In genomic region chr5:6843821-6844220, GRCh38 we compare ENCODE assay signal across 32 cellular contexts.
"Had no signal": no experiment of that assay in that cellular context is flagged by ENCODE, and none has a peak within 500 bp of the region (broad histone marks: within the 10 kb centered on the region; RNA-seq: fewer than 3 reads in every experiment).

No MANE protein-coding gene starts in this region.

- H3K9me3 Mint-ChIP-seq: activated CD4-positive, alpha-beta memory T cell treated with anti-CD3 and anti-CD28 coated beads for 36 hours; activated CD4-positive, alpha-beta T cell treated with anti-CD3 and anti-CD28 coated beads, Interleukin-2, amount 10 ng/mL, durations not matched to agents 24 days and 14 days; activated naive CD4-positive, alpha-beta T cell treated with anti-CD3 and anti-CD28 coated beads for 36 hours; activated naive CD4-positive, alpha-beta T cell treated with anti-CD3 and anti-CD28 coated beads, Interleukin-2, amount 50 U/mL, for 24 hours; activated naive CD8-positive, alpha-beta T cell treated with anti-CD3 and anti-CD28 coated beads for 36 hours; effector memory CD8-positive, alpha-beta T cell had no signal

- ATAC-seq: activated CD8-positive, alpha-beta memory T cell treated with anti-CD3 and anti-CD28 coated beads, Interleukin-2, amount 10 ng/mL, durations not matched to agents 7 days and 5 days; activated CD8-positive, alpha-beta T cell treated with anti-CD3 and anti-CD28 coated beads, Interleukin-2, amount 10 ng/mL, durations not matched to agents 7 days and 5 days; effector memory CD8-positive, alpha-beta T cell; foreskin keratinocyte; gastrocnemius medialis; heart left ventricle had no signal

- H3K27me3 Mint-ChIP-seq: activated CD4-positive, alpha-beta T cell treated with anti-CD3 and anti-CD28 coated beads for 36 hours; activated naive CD4-positive, alpha-beta T cell treated with anti-CD3 and anti-CD28 coated beads, Interleukin-2, amount 50 U/mL, for 24 hours; activated naive CD8-positive, alpha-beta T cell treated with anti-CD3 and anti-CD28 coated beads for 36 hours had no signal

- H3K9me3 ChIP-seq: ascending aorta, breast epithelium, esophagus muscularis mucosa, gastrocnemius medialis had no signal

- H3K4me1 ChIP-seq: ascending aorta, breast epithelium, esophagus muscularis mucosa, foreskin keratinocyte, gastrocnemius medialis, heart left ventricle had no signal

- H3K36me3 ChIP-seq: ascending aorta, breast epithelium, cardiac muscle cell, esophagus muscularis mucosa, gastrocnemius medialis, heart left ventricle had no signal

- H3K36me3 Mint-ChIP-seq: activated CD4-positive, alpha-beta memory T cell treated with anti-CD3 and anti-CD28 coated beads for 36 hours; activated CD8-positive, alpha-beta memory T cell treated with anti-CD3 and anti-CD28 coated beads, Interleukin-2, amount 10 ng/mL, durations not matched to agents 7 days and 5 days; activated naive CD4-positive, alpha-beta T cell treated with anti-CD3 and anti-CD28 coated beads, Interleukin-2, amount 50 U/mL, for 24 hours; activated naive CD8-positive, alpha-beta T cell treated with anti-CD3 and anti-CD28 coated beads for 36 hours; brain had no signal

- H3K4me3 Mint-ChIP-seq: activated CD4-positive, alpha-beta memory T cell treated with anti-CD3 and anti-CD28 coated beads for 36 hours; activated CD4-positive, alpha-beta T cell treated with anti-CD3 and anti-CD28 coated beads for 36 hours; activated CD4-positive, alpha-beta T cell treated with anti-CD3 and anti-CD28 coated beads, Interleukin-2, amount 10 ng/mL, durations not matched to agents 24 days and 14 days; activated CD8-positive, alpha-beta memory T cell treated with anti-CD3 and anti-CD28 coated beads, Interleukin-2, amount 10 ng/mL, durations not matched to agents 7 days and 5 days; activated CD8-positive, alpha-beta T cell treated with anti-CD3 and anti-CD28 coated beads, Interleukin-2, amount 10 ng/mL, durations not matched to agents 7 days and 5 days; activated naive CD4-positive, alpha-beta T cell treated with anti-CD3 and anti-CD28 coated beads for 36 hours; activated naive CD4-positive, alpha-beta T cell treated with anti-CD3 and anti-CD28 coated beads, Interleukin-2, amount 50 U/mL, for 24 hours; activated naive CD8-positive, alpha-beta T cell treated with anti-CD3 and anti-CD28 coated beads for 36 hours; activated T-helper 1 cell treated with anti-CD3 and anti-CD28 coated beads, Interleukin-12 subunit alpha, Interleukin-12 subunit beta, Interleukin-2, Interleukin-4 antibody, amounts not matched to agents 30 ng/mL and 10 ng/mL and 1 ng/mL, durations not matched to agents 14 hours and 24 hours and 36 hours; brain; effector memory CD8-positive, alpha-beta T cell had no signal

- H3K4me3 ChIP-seq: ascending aorta, breast epithelium, cardiac muscle cell, esophagus muscularis mucosa, gastrocnemius medialis, heart left ventricle had no signal

- H3K27ac Mint-ChIP-seq: activated CD4-positive, alpha-beta memory T cell treated with anti-CD3 and anti-CD28 coated beads for 36 hours; activated CD4-positive, alpha-beta T cell treated with anti-CD3 and anti-CD28 coated beads for 36 hours; activated CD4-positive, alpha-beta T cell treated with anti-CD3 and anti-CD28 coated beads, Interleukin-2, amount 10 ng/mL, durations not matched to agents 24 days and 14 days; activated CD8-positive, alpha-beta memory T cell treated with anti-CD3 and anti-CD28 coated beads, Interleukin-2, amount 10 ng/mL, durations not matched to agents 7 days and 5 days; activated CD8-positive, alpha-beta T cell treated with anti-CD3 and anti-CD28 coated beads, Interleukin-2, amount 10 ng/mL, durations not matched to agents 7 days and 5 days; activated naive CD4-positive, alpha-beta T cell treated with anti-CD3 and anti-CD28 coated beads for 36 hours; activated naive CD4-positive, alpha-beta T cell treated with anti-CD3 and anti-CD28 coated beads, Interleukin-2, amount 50 U/mL, for 24 hours; activated naive CD8-positive, alpha-beta T cell treated with anti-CD3 and anti-CD28 coated beads for 36 hours; activated T-helper 1 cell treated with anti-CD3 and anti-CD28 coated beads, Interleukin-12 subunit alpha, Interleukin-12 subunit beta, Interleukin-2, Interleukin-4 antibody, amounts not matched to agents 30 ng/mL and 10 ng/mL and 1 ng/mL, durations not matched to agents 14 hours and 24 hours and 36 hours; activated T-helper 2 cell treated with anti-CD3 and anti-CD28 coated beads, Interferon-gamma antibody, Interleukin-2, Interleukin-4, amounts not matched to agents 10 μg/mL and 5 μg/mL and 100 μg/mL, durations not matched to agents 14 hours and 24 hours and 36 hours; brain; effector memory CD8-positive, alpha-beta T cell had no signal

- DNase-seq: activated CD4-positive, alpha-beta memory T cell treated with anti-CD3 and anti-CD28 coated beads for 36 hours; activated CD4-positive, alpha-beta T cell treated with anti-CD3 and anti-CD28 coated beads for 36 hours; activated CD4-positive, alpha-beta T cell treated with anti-CD3 and anti-CD28 coated beads, Interleukin-2, amount 10 ng/mL, durations not matched to agents 24 days and 14 days; activated CD4-positive, CD25-positive, alpha-beta regulatory T cell; activated CD4-positive, CD25-positive, alpha-beta regulatory T cell treated with anti-CD3 and anti-CD28 coated beads, Interleukin-2, amount 50 U/mL, for 72 hours; activated CD8-positive, alpha-beta memory T cell treated with anti-CD3 and anti-CD28 coated beads, Interleukin-2, amount 10 ng/mL, durations not matched to agents 7 days and 5 days; activated CD8-positive, alpha-beta memory T cell treated with anti-CD3 and anti-CD28 coated beads, Interleukin-2, amount 50 U/mL, for 4 hours; activated CD8-positive, alpha-beta T cell treated with anti-CD3 and anti-CD28 coated beads, Interleukin-2, amount 10 ng/mL, durations not matched to agents 7 days and 5 days; activated effector memory CD4-positive, alpha-beta T cell treated with anti-CD3 and anti-CD28 coated beads, Interleukin-2, amount 50 U/mL, for 16 hours; activated naive CD4-positive, alpha-beta T cell treated with anti-CD3 and anti-CD28 coated beads for 36 hours; activated naive CD8-positive, alpha-beta T cell treated with anti-CD3 and anti-CD28 coated beads for 36 hours; activated T-cell treated with anti-CD3 and anti-CD28 coated beads, Interleukin-2, amount 50 U/mL, for 1 hour; activated T-cell treated with anti-CD3 and anti-CD28 coated beads, Interleukin-2, amount 50 U/mL, for 48 hours; central memory CD4-positive, alpha-beta T cell; cortex of kidney; dermis blood vessel endothelial cell; effector CD4-positive, alpha-beta T cell; effector memory CD8-positive, alpha-beta T cell; erythroblast; foreskin keratinocyte; gastrocnemius medialis; glutamatergic neuron; heart left ventricle; T-helper 2 cell had no signal

- H3K27ac ChIP-seq: ascending aorta, breast epithelium, cardiac muscle cell, esophagus muscularis mucosa, foreskin keratinocyte, gastrocnemius medialis, heart left ventricle had no signal

- H3K27me3 ChIP-seq: ascending aorta, breast epithelium, cardiac muscle cell, foreskin keratinocyte, gastrocnemius medialis had no signal
